8 cellular contexts compared by ENCODE assay signal in genomic region chr10:68526634-68527132, GRCh38. TPM values are rescaled to one million over a fixed set of nuclear protein-coding genes. Genes with fewer than 3 reads are reported as not detected.
DNase-seq lines count a peak whose midpoint lies in the region; ATAC-seq and TF ChIP-seq lines count a peak whose summit lies in the region.

No MANE protein-coding gene starts in this region.

- no peaks in the 10 kb centered on the region for H3K27me3 ChIP-seq in BLaER1 treated with 17β-estradiol and CSF1 and Interleukin-3, amounts not matched to agents 10 nM and 100 nM
- H3K27me3 ChIP-seq in MM.1S (replicated peaks; ENCODE audit: insufficient read depth, low read length): no peaks in the 10 kb centered on the region
- no peaks in the 10 kb centered on the region for H3K27me3 ChIP-seq in endocrine pancreas (ENCODE audit: control insufficient read depth, insufficient read depth, low read length)
- no peaks in the 10 kb centered on the region for H3K27me3 ChIP-seq in neural progenitor cell

- H2AFZ ChIP-seq in MM.1S (ENCODE audit: low read length) (peak overlapping the region; percentile 85), neural progenitor cell (replicated peaks) (peak overlapping the region; percentile 94)

- H3F3A ChIP-seq in MM.1S (ENCODE audit: insufficient read depth, low read length) (no peaks in the 10 kb centered on the region), neural progenitor cell (ENCODE audit: low read depth) (peaks cover 20% of the 10 kb centered on the region)

- no peaks in the 10 kb centered on the region for H3K9me3 Mint-ChIP-seq in neural progenitor cell

- peak overlapping the region; percentile 79 to 99 (median 94) for H3K4me3 ChIP-seq in BLaER1 treated with 17β-estradiol and CSF1 and Interleukin-3, amounts not matched to agents 10 nM and 100 nM
- H3K4me3 ChIP-seq in MM.1S (ENCODE audit: low read length): peak overlapping the region; percentile 91
- peak overlapping the region; percentile 94 for H3K4me3 ChIP-seq in endocrine pancreas (ENCODE audit: control insufficient read depth, insufficient read depth, low read length)
- H3K4me3 ChIP-seq in neural progenitor cell: peak overlapping the region; percentile 99

- H3K36me3 ChIP-seq in BLaER1 treated with 17β-estradiol and CSF1 and Interleukin-3, amounts not matched to agents 10 nM and 100 nM: peaks cover 0 to 35% (median 14%) of the 10 kb centered on the region in 11 experiments; a peak in 15 of 22 replicates
- H3K36me3 ChIP-seq in MM.1S (replicated peaks; ENCODE audit: insufficient read depth, low read length) (no peaks in the 10 kb centered on the region; the same call in 1 of the 2 replicates), endocrine pancreas (ENCODE audit: control insufficient read depth, insufficient read depth, low read length) (no peaks in the 10 kb centered on the region), neural progenitor cell (no peaks in the 10 kb centered on the region)

- peak overlapping the region; percentile 75 to 87 (median 84) for H3K27ac ChIP-seq in BLaER1 treated with 17β-estradiol and CSF1 and Interleukin-3, amounts not matched to agents 10 nM and 100 nM
- H3K27ac ChIP-seq in MM.1S (ENCODE audit: low read length) (peak overlapping the region; percentile 70; the same call in 1 of the 2 replicates), neural progenitor cell (peak overlapping the region; percentile 55)

- peak overlapping the region; percentile 21 for H3K27ac Mint-ChIP-seq in neural progenitor cell

- H3K79me2 ChIP-seq in MM.1S (ENCODE audit: low read length) (peaks cover 31% of the 10 kb centered on the region), neural progenitor cell (ENCODE audit: low read depth) (peaks cover 6% of the 10 kb centered on the region)

- H3K4me2 ChIP-seq in BLaER1 treated with 17β-estradiol and CSF1 and Interleukin-3, amounts not matched to agents 10 nM and 100 nM: peak overlapping the region; percentile 80 to 97 (median 92)
- H3K4me2 ChIP-seq in MM.1S (ENCODE audit: low read depth, low read length) (peak overlapping the region; percentile 55), neural progenitor cell (peak overlapping the region; percentile 88)

- no peak for TF ChIP-seq CTCF in MM.1S (IDR thresholded peaks at IDR 0.05; ENCODE audit: low read length)
- TF ChIP-seq CTCF in neural progenitor cell (IDR thresholded peaks at IDR 0.05): no peak

- no peaks in the 10 kb centered on the region for H3K27me3 Mint-ChIP-seq in neural progenitor cell (ENCODE audit: insufficient read depth, low read depth)

- ATAC-seq in HG03469 (IDR thresholded peaks at IDR 0.05; ENCODE audit: unreplicated experiment) (no peak), HG03571 (IDR thresholded peaks at IDR 0.05; ENCODE audit: unreplicated experiment) (no peak)

- H3K36me3 Mint-ChIP-seq in neural progenitor cell: no peaks in the 10 kb centered on the region

- H3K4me3 Mint-ChIP-seq in neural progenitor cell: peak overlapping the region; percentile 95

- H3K9me2 ChIP-seq in MM.1S (replicated peaks; ENCODE audit: insufficient read depth, low read length): no peaks in the 10 kb centered on the region

- H3K9me3 ChIP-seq in BLaER1 treated with 17β-estradiol and CSF1 and Interleukin-3, amounts not matched to agents 10 nM and 100 nM (replicated peaks in 1 of 11): no peaks in the 10 kb centered on the region
- H3K9me3 ChIP-seq in MM.1S (replicated peaks; ENCODE audit: insufficient read depth, low read length) (no peaks in the 10 kb centered on the region), endocrine pancreas (ENCODE audit: control insufficient read depth, low read length) (no peaks in the 10 kb centered on the region), neural progenitor cell (ENCODE audit: low read depth) (no peaks in the 10 kb centered on the region)

- no peak for DNase-seq in MM.1S
- DNase-seq in neural progenitor cell (ENCODE audit: low spot score): no peak
- no peak for DNase-seq in putamen (ENCODE audit: low spot score)
- DNase-seq in stimulated activated naive CD4-positive, alpha-beta T cell (lab: John Stamatoyannopoulos, UW): no peak

- peaks cover 5 to 16% (median 9%) of the 10 kb centered on the region in 10 experiments; a peak in 14 of 20 replicates for H3K4me1 ChIP-seq in BLaER1 treated with 17β-estradiol and CSF1 and Interleukin-3, amounts not matched to agents 10 nM and 100 nM
- no peaks in the 10 kb centered on the region for H3K4me1 ChIP-seq in MM.1S (ENCODE audit: low read length)
- no peaks in the 10 kb centered on the region for H3K4me1 ChIP-seq in endocrine pancreas (ENCODE audit: control insufficient read depth, insufficient read depth, low read length)
- H3K4me1 ChIP-seq in neural progenitor cell: peaks cover 4% of the 10 kb centered on the region

- peak overlapping the region; percentile 86 to 95 (median 90) for H3K9ac ChIP-seq in BLaER1 treated with 17β-estradiol and CSF1 and Interleukin-3, amounts not matched to agents 10 nM and 100 nM
- H3K9ac ChIP-seq in MM.1S (ENCODE audit: low read length) (peak overlapping the region; percentile 82), endocrine pancreas (ENCODE audit: control insufficient read depth, insufficient read depth, low read length) (peak overlapping the region; percentile 45), neural progenitor cell (peak overlapping the region; percentile 63)

- peaks cover 0 to 5% (median 0%) of the 10 kb centered on the region in 11 experiments; a peak in 2 of 22 replicates for H4K20me1 ChIP-seq in BLaER1 treated with 17β-estradiol and CSF1 and Interleukin-3, amounts not matched to agents 10 nM and 100 nM
- H4K20me1 ChIP-seq in MM.1S (ENCODE audit: insufficient read depth, low read length) (no peaks in the 10 kb centered on the region), neural progenitor cell (ENCODE audit: low read depth) (no peaks in the 10 kb centered on the region)

- H3K4me1 Mint-ChIP-seq in neural progenitor cell: peaks cover 6% of the 10 kb centered on the region

RNA-seq across cellular contexts. Expression of gene SLC25A16, which starts 0.6 kb away (rescaled TPM):
- 6.5 and 7.7 TPM in 2 replicates for total RNA-seq in neural progenitor cell (ENCODE audit: low replicate concordance)

RNA-seq across cellular contexts. Expression of gene TET1, which starts 33.5 kb away (rescaled TPM):
- 47.9 and 67.3 TPM in 2 replicates for total RNA-seq in neural progenitor cell (ENCODE audit: low replicate concordance)

RNA-seq across cellular contexts. Expression of gene DNA2, which starts 54.9 kb away (rescaled TPM):
- total RNA-seq in neural progenitor cell (ENCODE audit: low replicate concordance): 51.6 and 85.4 TPM in 2 replicates
